1 cellular context compared by ENCODE assay signal in the genomic region with DNA sequence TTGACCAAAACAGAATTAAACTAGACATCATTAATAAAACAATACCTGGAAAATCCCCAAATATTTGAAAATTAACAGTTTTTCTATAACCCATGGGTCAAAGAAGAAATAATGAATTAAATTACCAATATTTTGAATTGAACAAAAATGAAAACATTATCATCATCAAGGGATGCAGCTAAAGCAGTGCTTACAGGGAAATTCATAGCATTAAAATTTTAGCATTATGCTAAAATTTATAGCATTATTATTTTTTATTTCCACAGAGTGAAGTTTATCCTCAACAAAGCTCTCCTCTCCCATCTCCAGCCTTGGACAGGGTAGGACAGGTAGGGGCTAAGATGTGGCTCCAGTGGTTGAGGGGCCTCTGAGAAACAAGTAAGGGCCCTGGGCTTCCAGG.
TF ChIP-seq lines count a peak whose summit lies in the region.

No MANE protein-coding gene starts in this region.

TF ChIP-seq in HepG2, 621 proteins besides CTCF, POLR2A, EP300 and RAD21:
- TF ChIP-seq, protein P1, sequence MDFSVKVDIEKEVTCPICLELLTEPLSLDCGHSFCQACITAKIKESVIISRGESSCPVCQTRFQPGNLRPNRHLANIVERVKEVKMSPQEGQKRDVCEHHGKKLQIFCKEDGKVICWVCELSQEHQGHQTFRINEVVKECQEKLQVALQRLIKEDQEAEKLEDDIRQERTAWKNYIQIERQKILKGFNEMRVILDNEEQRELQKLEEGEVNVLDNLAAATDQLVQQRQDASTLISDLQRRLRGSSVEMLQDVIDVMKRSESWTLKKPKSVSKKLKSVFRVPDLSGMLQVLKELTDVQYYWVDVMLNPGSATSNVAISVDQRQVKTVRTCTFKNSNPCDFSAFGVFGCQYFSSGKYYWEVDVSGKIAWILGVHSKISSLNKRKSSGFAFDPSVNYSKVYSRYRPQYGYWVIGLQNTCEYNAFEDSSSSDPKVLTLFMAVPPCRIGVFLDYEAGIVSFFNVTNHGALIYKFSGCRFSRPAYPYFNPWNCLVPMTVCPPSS (IDR thresholded peaks at IDR 0.05), result no peak
- TF ChIP-seq ZFP90 (CRISPR knock-in tag; IDR thresholded peaks at IDR 0.05; ENCODE audit: borderline replicate concordance) (peak; percentile 96), HES4 (CRISPR knock-in tag; IDR thresholded peaks at IDR 0.05; ENCODE audit: borderline replicate concordance) (no peak), ELF3 (CRISPR knock-in tag; IDR thresholded peaks at IDR 0.05) (no peak)
